8 cellular contexts compared by ENCODE assay signal in the genomic region with DNA sequence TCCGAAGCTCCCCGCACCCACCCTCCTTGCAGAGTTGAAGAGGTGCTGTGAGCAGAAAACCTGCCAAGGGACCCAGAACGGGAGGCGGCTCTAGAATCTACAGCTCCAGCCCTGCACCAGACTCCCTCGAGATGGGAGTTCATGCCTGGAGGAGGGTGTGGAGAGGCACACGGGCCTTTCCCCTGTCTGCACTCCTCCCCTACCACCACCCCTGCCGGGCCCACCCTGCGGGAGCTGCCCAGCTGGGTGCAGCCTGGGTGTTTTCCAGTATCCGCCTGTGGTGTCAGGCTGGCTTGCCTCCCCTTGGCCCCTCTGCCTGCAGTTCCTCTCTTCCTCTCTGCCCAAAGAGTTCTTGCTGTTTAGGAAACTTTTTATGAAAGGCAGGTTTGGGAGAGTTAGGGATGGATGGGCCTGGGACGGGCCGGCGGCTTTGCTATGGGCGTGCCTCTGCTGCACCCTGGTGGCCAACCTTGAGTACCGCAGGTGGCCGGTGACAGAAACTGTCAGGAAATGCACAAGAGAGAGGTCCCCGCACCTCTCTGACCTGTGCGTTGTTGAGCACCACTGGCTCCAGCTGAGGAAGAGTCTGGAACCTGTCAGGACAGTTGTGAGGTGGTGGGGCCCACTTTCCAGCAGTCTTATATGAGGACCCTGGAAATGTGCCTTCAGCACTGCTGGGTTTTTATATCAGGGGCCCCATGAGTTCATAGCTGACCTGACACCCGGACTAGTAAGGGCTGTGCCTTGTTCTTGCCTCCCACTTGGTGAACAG.
A peak's percentile ranks its signal among the peaks of the same experiment; 100 is the strongest.
DNase-seq lines count a peak whose midpoint lies in the region; ATAC-seq, FAIRE-seq and TF ChIP-seq lines count a peak whose summit lies in the region.

No MANE protein-coding gene starts in this region.

- no peaks in the 10 kb centered on the region for H3K9me3 Mint-ChIP-seq in WTC11

- TF ChIP-seq CTCF in A549 (IDR thresholded peaks at IDR 0.05) (peak; percentile 94), WTC11 (IDR thresholded peaks at IDR 0.05) (peak; percentile 99), bronchial epithelial cell (IDR thresholded peaks at IDR 0.05; ENCODE audit: insufficient read depth, low read length, severe bottlenecking) (peak; percentile 90)

- H3K27ac ChIP-seq in A549 = peak overlapping the region in 1 of 2 experiments; percentile 37; a peak in 2 of 6 replicates

- H3K4me1 Mint-ChIP-seq in WTC11 = no peaks in the 10 kb centered on the region

- H3K4me2 ChIP-seq in A549 = no peak overlapping the region

- H3K9me3 ChIP-seq in A549 = no peaks in the 10 kb centered on the region

- WGBS in A549 (ENCODE audit: missing lambda C conversion rate) = 40% methylated on average over 18 of the region's 18 CpGs

- DNase-seq in A549 (ENCODE audit: low read depth in 1 of 2, low spot score in 1 of 2) (peak; percentile 77 to 92), NCI-H187 treated with DMSO at 0.1 percent for 48 hours (lab: John Stamatoyannopoulos, UW) (peak; percentile 8), WTC11 (ENCODE audit: low spot score) (peak; percentile 90), bronchial epithelial cell (ENCODE audit: low read depth) (peak; percentile 48), kidney glomerular epithelial cell (lab: John Stamatoyannopoulos, UW) (peak; percentile 22)
- peak; percentile 55 for DNase-seq in stimulated activated CD4-positive, alpha-beta T cell treated with anti-CD3 and anti-CD28 coated beads, Interleukin-2, amount 100 ng/mL, for 4 hours (ENCODE audit: low read depth)

- TF ChIP-seq EP300 in A549 (IDR thresholded peaks at IDR 0.05) = no peak

- TF ChIP-seq RAD21 in A549 (conservative IDR thresholded peaks at IDR 0.05 in 1 of 2, IDR thresholded peaks at IDR 0.05 in 1 of 2) = peak; percentile 97 to 98

- no peak overlapping the region for H3K27ac Mint-ChIP-seq in WTC11

- no peak for TF ChIP-seq POLR2A in A549 (IDR thresholded peaks at IDR 0.05; ENCODE audit: low read length)

- peaks cover 25% of the 10 kb centered on the region for H3K36me3 Mint-ChIP-seq in WTC11

- CTCF ChIA-PET in A549 (lab: Yijun Ruan, JAX) = interaction anchor here (0.5 to 10.9 kb wide), 76 partner anchors 8 to 905 kb away, joined by 3 to 229 read pairs (median 4); no protein-coding TSS in a partner anchor
- CTCF ChIA-PET in WTC11 (lab: Charles Lee) = interaction anchor here (0.6 to 4.5 kb wide), 13 partner anchors 11 to 324 kb away, joined by 3 to 76 read pairs (median 4); no protein-coding TSS in a partner anchor

- POLR2A ChIA-PET in A549 (lab: Yijun Ruan, JAX) = interaction anchor here (1.0 kb wide), 1 partner anchor 164 kb away, joined by 3 read pairs; no protein-coding TSS in a partner anchor
- POLR2A ChIA-PET in WTC11 (lab: Charles Lee) = interaction anchor here (1.6 kb wide), 1 partner anchor 65 kb away, joined by 6 read pairs; no protein-coding TSS in a partner anchor

- peak; percentile 60 to 83 for ATAC-seq in A549
- peak; percentile 54 for ATAC-seq in GM18498 (IDR thresholded peaks at IDR 0.05; ENCODE audit: unreplicated experiment)
- peak; percentile 85 for ATAC-seq in WTC11
- no peak for ATAC-seq in GM18858 (IDR thresholded peaks at IDR 0.05; ENCODE audit: unreplicated experiment)

- no peak overlapping the region for H3K4me3 ChIP-seq in A549
- H3K4me3 ChIP-seq in bronchial epithelial cell (ENCODE audit: low read depth, low read length) = no peak overlapping the region

- FAIRE-seq in A549 (lab: Jason Lieb, UNC) (no peak), bronchial epithelial cell (lab: Jason Lieb, UNC) (no peak)

- no peaks in the 10 kb centered on the region for H3K27me3 ChIP-seq in bronchial epithelial cell (ENCODE audit: control insufficient read depth, insufficient read depth, low read length)

- no peaks in the 10 kb centered on the region for H3K4me1 ChIP-seq in A549

- peaks cover 62% of the 10 kb centered on the region for H3K36me3 ChIP-seq in bronchial epithelial cell (ENCODE audit: control insufficient read depth, insufficient read depth, low read length)

- H3K27me3 Mint-ChIP-seq in WTC11 (ENCODE audit: low read depth) = no peaks in the 10 kb centered on the region

- H3K4me3 Mint-ChIP-seq in WTC11 = no peak overlapping the region

TF ChIP-seq in A549, 52 proteins besides CTCF, POLR2A, EP300 and RAD21:
- TF ChIP-seq SREBF2 (IDR thresholded peaks at IDR 0.05) (no peak), FOSB (CRISPR knock-in tag; IDR thresholded peaks at IDR 0.05) (no peak), JUN (IDR thresholded peaks at IDR 0.05) (0 out of 5 replicates have a peak, but pooled peaks of 1 of the 2 experiments have one; percentile 19), RFX5 (IDR thresholded peaks at IDR 0.05) (no peak), SMC3 (IDR thresholded peaks at IDR 0.05) (peak; percentile 95), PHF8 (IDR thresholded peaks at IDR 0.05; ENCODE audit: borderline replicate concordance, low read depth) (no peak), CHD2 (IDR thresholded peaks at IDR 0.05; ENCODE audit: low read length, partially characterized antibody) (no peak), GATA3 (IDR thresholded peaks at IDR 0.05; ENCODE audit: borderline replicate concordance) (0 out of 2 replicates have a peak, but pooled peaks have one; percentile 27), CEBPB (IDR thresholded peaks at IDR 0.05) (no peak), JUNB (IDR thresholded peaks at IDR 0.05) (no peak)
- TF ChIP-seq, protein P1, sequence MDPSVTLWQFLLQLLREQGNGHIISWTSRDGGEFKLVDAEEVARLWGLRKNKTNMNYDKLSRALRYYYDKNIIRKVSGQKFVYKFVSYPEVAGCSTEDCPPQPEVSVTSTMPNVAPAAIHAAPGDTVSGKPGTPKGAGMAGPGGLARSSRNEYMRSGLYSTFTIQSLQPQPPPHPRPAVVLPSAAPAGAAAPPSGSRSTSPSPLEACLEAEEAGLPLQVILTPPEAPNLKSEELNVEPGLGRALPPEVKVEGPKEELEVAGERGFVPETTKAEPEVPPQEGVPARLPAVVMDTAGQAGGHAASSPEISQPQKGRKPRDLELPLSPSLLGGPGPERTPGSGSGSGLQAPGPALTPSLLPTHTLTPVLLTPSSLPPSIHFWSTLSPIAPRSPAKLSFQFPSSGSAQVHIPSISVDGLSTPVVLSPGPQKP (IDR thresholded peaks at IDR 0.05; ENCODE audit: low read depth, low read length) = no peak
- TF ChIP-seq, protein P2, sequence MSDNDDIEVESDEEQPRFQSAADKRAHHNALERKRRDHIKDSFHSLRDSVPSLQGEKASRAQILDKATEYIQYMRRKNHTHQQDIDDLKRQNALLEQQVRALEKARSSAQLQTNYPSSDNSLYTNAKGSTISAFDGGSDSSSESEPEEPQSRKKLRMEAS (IDR thresholded peaks at IDR 0.05) = 0 out of 2 replicates have a peak, but pooled peaks have one; percentile 27
- TF ChIP-seq, protein P3, sequence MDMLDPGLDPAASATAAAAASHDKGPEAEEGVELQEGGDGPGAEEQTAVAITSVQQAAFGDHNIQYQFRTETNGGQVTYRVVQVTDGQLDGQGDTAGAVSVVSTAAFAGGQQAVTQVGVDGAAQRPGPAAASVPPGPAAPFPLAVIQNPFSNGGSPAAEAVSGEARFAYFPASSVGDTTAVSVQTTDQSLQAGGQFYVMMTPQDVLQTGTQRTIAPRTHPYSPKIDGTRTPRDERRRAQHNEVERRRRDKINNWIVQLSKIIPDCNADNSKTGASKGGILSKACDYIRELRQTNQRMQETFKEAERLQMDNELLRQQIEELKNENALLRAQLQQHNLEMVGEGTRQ (IDR thresholded peaks at IDR 0.05) = no peak

TF ChIP-seq in WTC11, 78 proteins besides CTCF, POLR2A, EP300 and RAD21:
- no peak for TF ChIP-seq FOXJ3 (CRISPR knock-in tag; IDR thresholded peaks at IDR 0.05; ENCODE audit: borderline replicate concordance)
- TF ChIP-seq, protein P4, sequence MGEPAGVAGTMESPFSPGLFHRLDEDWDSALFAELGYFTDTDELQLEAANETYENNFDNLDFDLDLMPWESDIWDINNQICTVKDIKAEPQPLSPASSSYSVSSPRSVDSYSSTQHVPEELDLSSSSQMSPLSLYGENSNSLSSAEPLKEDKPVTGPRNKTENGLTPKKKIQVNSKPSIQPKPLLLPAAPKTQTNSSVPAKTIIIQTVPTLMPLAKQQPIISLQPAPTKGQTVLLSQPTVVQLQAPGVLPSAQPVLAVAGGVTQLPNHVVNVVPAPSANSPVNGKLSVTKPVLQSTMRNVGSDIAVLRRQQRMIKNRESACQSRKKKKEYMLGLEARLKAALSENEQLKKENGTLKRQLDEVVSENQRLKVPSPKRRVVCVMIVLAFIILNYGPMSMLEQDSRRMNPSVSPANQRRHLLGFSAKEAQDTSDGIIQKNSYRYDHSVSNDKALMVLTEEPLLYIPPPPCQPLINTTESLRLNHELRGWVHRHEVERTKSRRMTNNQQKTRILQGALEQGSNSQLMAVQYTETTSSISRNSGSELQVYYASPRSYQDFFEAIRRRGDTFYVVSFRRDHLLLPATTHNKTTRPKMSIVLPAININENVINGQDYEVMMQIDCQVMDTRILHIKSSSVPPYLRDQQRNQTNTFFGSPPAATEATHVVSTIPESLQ (CRISPR knock-in tag; IDR thresholded peaks at IDR 0.05) = no peak
- TF ChIP-seq ATF1 (CRISPR knock-in tag; IDR thresholded peaks at IDR 0.05) = no peak
- no peak for TF ChIP-seq ZNF121 (CRISPR knock-in tag; IDR thresholded peaks at IDR 0.05)
- TF ChIP-seq CREB1 (CRISPR knock-in tag; IDR thresholded peaks at IDR 0.05) = no peak
- TF ChIP-seq, protein P5, sequence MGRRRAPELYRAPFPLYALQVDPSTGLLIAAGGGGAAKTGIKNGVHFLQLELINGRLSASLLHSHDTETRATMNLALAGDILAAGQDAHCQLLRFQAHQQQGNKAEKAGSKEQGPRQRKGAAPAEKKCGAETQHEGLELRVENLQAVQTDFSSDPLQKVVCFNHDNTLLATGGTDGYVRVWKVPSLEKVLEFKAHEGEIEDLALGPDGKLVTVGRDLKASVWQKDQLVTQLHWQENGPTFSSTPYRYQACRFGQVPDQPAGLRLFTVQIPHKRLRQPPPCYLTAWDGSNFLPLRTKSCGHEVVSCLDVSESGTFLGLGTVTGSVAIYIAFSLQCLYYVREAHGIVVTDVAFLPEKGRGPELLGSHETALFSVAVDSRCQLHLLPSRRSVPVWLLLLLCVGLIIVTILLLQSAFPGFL (CRISPR knock-in tag; IDR thresholded peaks at IDR 0.05; ENCODE audit: borderline replicate concordance) = no peak
- peak; percentile 76 for TF ChIP-seq ZNF423 (CRISPR knock-in tag; IDR thresholded peaks at IDR 0.05)
- TF ChIP-seq TEAD4 (CRISPR knock-in tag; IDR thresholded peaks at IDR 0.05) = no peak

Comparison
In these comparisons a context has a peak if more than half of its experiments do, and no peak if none do; other contexts are left out.
1. DNase-seq: peak in every context shown above with its lines; median percentile 90 in WTC11; 84 in A549; 55 in stimulated activated CD4-positive, alpha-beta T cell treated with anti-CD3 and anti-CD28 coated beads, Interleukin-2, amount 100 ng/mL, for 4 hours; 48 in bronchial epithelial cell; 22 in kidney glomerular epithelial cell; 8 in NCI-H187 treated with DMSO at 0.1 percent for 48 hours.